Comparison of ENCODE assay signal across 2 cellular contexts in the genomic region with DNA sequence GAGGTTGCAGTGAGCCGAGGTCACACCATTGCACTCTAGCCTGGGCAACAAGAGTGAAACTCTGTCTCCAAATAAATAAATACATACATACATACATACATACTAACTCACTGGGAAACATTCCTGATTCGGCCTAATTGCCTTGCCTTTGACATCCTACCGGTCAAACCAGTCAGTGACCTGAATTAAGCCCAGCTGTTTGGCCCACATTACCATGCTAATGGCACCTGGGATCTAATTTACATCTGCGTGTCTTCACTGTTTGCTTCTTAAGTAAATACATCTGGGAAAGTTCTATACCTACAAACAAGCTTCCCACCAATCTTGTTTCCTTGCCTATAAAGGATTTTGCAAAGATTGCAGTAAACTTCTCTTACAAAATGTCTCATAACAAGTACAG.
TF ChIP-seq lines count a peak whose summit lies in the region.

No MANE protein-coding gene starts in this region.

TF ChIP-seq in GM23338, 12 proteins besides CTCF, POLR2A, EP300 and RAD21:
- TF ChIP-seq EZH2 (IDR thresholded peaks at IDR 0.05; ENCODE audit: low read depth, unreplicated experiment): no peak
- peak; percentile 42; the same call in 1 of the 2 replicates for TF ChIP-seq NANOG (IDR thresholded peaks at IDR 0.05; ENCODE audit: borderline replicate concordance)
TF ChIP-seq in GM23338: peak in this region for 1.

TF ChIP-seq in endothelial cell of umbilical vein, 7 proteins besides CTCF, POLR2A, EP300 and RAD21:
- TF ChIP-seq JUN (IDR thresholded peaks at IDR 0.05; ENCODE audit: borderline replicate concordance, insufficient read depth, insufficient read length, low read depth) (no peak), MYC (IDR thresholded peaks at IDR 0.05; ENCODE audit: low read depth, low read length) (no peak), GATA2 (IDR thresholded peaks at IDR 0.05; ENCODE audit: insufficient read depth, insufficient read length, low read depth, low read length) (no peak)
